22 cellular contexts compared by ENCODE assay signal in the genomic region with DNA sequence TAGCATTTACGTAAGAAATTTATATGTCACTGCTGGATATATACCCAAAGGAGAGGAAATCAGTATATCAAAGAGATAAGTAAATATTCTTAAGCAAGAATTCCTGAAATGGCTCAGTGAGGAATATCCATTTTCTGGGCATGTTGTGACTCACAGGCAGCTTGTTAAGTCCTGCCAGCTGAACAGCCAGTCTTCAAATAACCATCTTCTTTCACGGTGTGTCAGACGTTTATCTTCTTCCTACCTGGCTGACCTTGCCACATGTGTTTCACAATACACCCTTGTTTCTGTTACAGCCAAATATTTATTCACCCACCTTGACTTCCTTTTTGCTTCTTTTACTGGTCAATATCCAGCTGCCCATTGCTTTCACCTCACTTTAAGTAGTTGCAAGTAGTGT.
DNase-seq lines count a peak whose midpoint lies in the region; ATAC-seq and TF ChIP-seq lines count a peak whose summit lies in the region.
"Had no signal": no experiment of that assay in that cellular context is flagged by ENCODE, and none has a peak within 500 bp of the region (broad histone marks: within the 10 kb centered on the region; RNA-seq: fewer than 3 reads in every experiment).

No MANE protein-coding gene starts in this region.

- H3K9me3 Mint-ChIP-seq in progenitor cell of endocrine pancreas (ENCODE audit: low read depth): no peaks in the 10 kb centered on the region
- H3K9me3 Mint-ChIP-seq: activated naive CD4-positive, alpha-beta T cell treated with anti-CD3 and anti-CD28 coated beads, Interleukin-2, amount 50 U/mL, for 24 hours; dendritic cell treated with granulocyte-macrophage colony-stimulating factor and Interleukin-4, amounts not matched to agents 40 ng/mL and 50 ng/mL, for 4 days; neural crest cell had no signal

- no peaks in the 10 kb centered on the region for H3K36me3 Mint-ChIP-seq in progenitor cell of endocrine pancreas (ENCODE audit: insufficient read depth)
- H3K36me3 Mint-ChIP-seq: activated naive CD4-positive, alpha-beta T cell treated with anti-CD3 and anti-CD28 coated beads, Interleukin-2, amount 50 U/mL, for 24 hours; CD14-positive monocyte; immature natural killer cell; memory B cell had no signal

- ATAC-seq in stimulated activated naive CD8-positive, alpha-beta T cell treated with anti-CD3 and anti-CD28 coated beads, Interleukin-15, Interleukin-2, amounts not matched to agents 100 U/mL and 50 U/mL, for 24 hours: no peak
- ATAC-seq: A549, upper lobe of right lung had no signal

- TF ChIP-seq CTCF in epithelial cell of esophagus (IDR thresholded peaks at IDR 0.05; ENCODE audit: insufficient read depth, low read depth, low read length, missing control alignments): no peak
- TF ChIP-seq CTCF in progenitor cell of endocrine pancreas (IDR thresholded peaks at IDR 0.05; ENCODE audit: unreplicated experiment): no peak

- peak; percentile 57 for DNase-seq in NCI-H2171 treated with DMSO at 0.1 percent for 48 hours (lab: John Stamatoyannopoulos, UW)
- no peak for DNase-seq in NCI-H2171 (lab: John Stamatoyannopoulos, UW)
- DNase-seq in NCI-H748 (lab: John Stamatoyannopoulos, UW; ENCODE audit: unreplicated experiment): peak; percentile 85
- DNase-seq in epithelial cell of esophagus (ENCODE audit: low read depth): peak; percentile 97
- no peak for DNase-seq in progenitor cell of endocrine pancreas (ENCODE audit: low spot score, unreplicated experiment)
- no peak for DNase-seq in stimulated activated naive CD8-positive, alpha-beta T cell treated with anti-CD3 and anti-CD28 coated beads, Interleukin-15, Interleukin-2, amounts not matched to agents 100 U/mL and 50 U/mL, for 24 hours
- DNase-seq in HuH-7 (ENCODE audit: low spot score): no peak
- DNase-seq in C1 segment of cervical spinal cord (lab: John Stamatoyannopoulos, UW): no peak
- DNase-seq: activated T-cell treated with anti-CD3 and anti-CD28 coated beads for 4 hours; glutamatergic neuron; H7; immature natural killer cell; NCI-H187; NK-92 treated with Interleukin-12 subunit alpha and Interleukin-12 subunit beta, amount 100 ng/mL, for 24 hours; stimulated activated naive CD4-positive, alpha-beta T cell treated with Interleukin-2 at 50 U/mL for 16 hours; upper lobe of right lung had no signal

- no peaks in the 10 kb centered on the region for H3K27me3 Mint-ChIP-seq in progenitor cell of endocrine pancreas
- H3K27me3 Mint-ChIP-seq: activated naive CD4-positive, alpha-beta T cell treated with anti-CD3 and anti-CD28 coated beads, Interleukin-2, amount 50 U/mL, for 24 hours; dendritic cell treated with granulocyte-macrophage colony-stimulating factor and Interleukin-4, amounts not matched to agents 40 ng/mL and 50 ng/mL, for 4 days; memory B cell had no signal

- H3K4me3 Mint-ChIP-seq in progenitor cell of endocrine pancreas (ENCODE audit: low read depth): no peak overlapping the region
- H3K4me3 Mint-ChIP-seq: activated naive CD4-positive, alpha-beta T cell treated with anti-CD3 and anti-CD28 coated beads, Interleukin-2, amount 50 U/mL, for 24 hours; CD14-positive monocyte; dendritic cell treated with granulocyte-macrophage colony-stimulating factor and Interleukin-4, amounts not matched to agents 40 ng/mL and 50 ng/mL, for 4 days; immature natural killer cell; memory B cell; neural crest cell had no signal

- no peak overlapping the region for H3K4me3 ChIP-seq in epithelial cell of esophagus (ENCODE audit: low read length)
- H3K4me3 ChIP-seq: A549, upper lobe of right lung had no signal

- peak overlapping the region; percentile 80 for H3K27ac Mint-ChIP-seq in progenitor cell of endocrine pancreas
- H3K27ac Mint-ChIP-seq: activated naive CD4-positive, alpha-beta T cell treated with anti-CD3 and anti-CD28 coated beads, Interleukin-2, amount 50 U/mL, for 24 hours; CD14-positive monocyte; dendritic cell treated with granulocyte-macrophage colony-stimulating factor and Interleukin-4, amounts not matched to agents 40 ng/mL and 50 ng/mL, for 4 days; immature natural killer cell; memory B cell had no signal

- H3K4me1 Mint-ChIP-seq in progenitor cell of endocrine pancreas (ENCODE audit: low read depth): peaks cover 40% of the 10 kb centered on the region
- H3K4me1 Mint-ChIP-seq: activated naive CD4-positive, alpha-beta T cell treated with anti-CD3 and anti-CD28 coated beads, Interleukin-2, amount 50 U/mL, for 24 hours; CD14-positive monocyte; immature natural killer cell; memory B cell; neural crest cell had no signal

Comparison
In these comparisons a context has a peak if more than half of its experiments do, and no peak if none do; other contexts are left out.
1. DNase-seq: peak in NCI-H2171 treated with DMSO at 0.1 percent for 48 hours (single experiment), NCI-H748 (single experiment) and epithelial cell of esophagus (single experiment); none in NCI-H2171 (single experiment), progenitor cell of endocrine pancreas (single experiment), stimulated activated naive CD8-positive, alpha-beta T cell treated with anti-CD3 and anti-CD28 coated beads, Interleukin-15, Interleukin-2, amounts not matched to agents 100 U/mL and 50 U/mL, for 24 hours (single experiment), HuH-7 (single experiment) and C1 segment of cervical spinal cord (0 of 14).